ENCODE assay signal across 8 cellular contexts in genomic region chr6:80094017-80094416, GRCh38. TPM values are rescaled to one million over a fixed set of nuclear protein-coding genes. Genes with fewer than 3 reads are reported as not detected.
DNase-seq lines count a peak whose midpoint lies in the region; TF ChIP-seq lines count a peak whose summit lies in the region.

No MANE protein-coding gene starts in this region.

- H3K4me1 Mint-ChIP-seq in nephron progenitor cell, result no peaks in the 10 kb centered on the region
- peaks cover 9% of the 10 kb centered on the region for H3K4me1 Mint-ChIP-seq in activated T-helper 1 cell treated with anti-CD3 and anti-CD28 coated beads, Interleukin-12 subunit alpha, Interleukin-12 subunit beta, Interleukin-2, Interleukin-4 antibody, amounts not matched to agents 30 ng/mL and 10 ng/mL and 1 ng/mL, durations not matched to agents 14 hours and 24 hours and 36 hours (ENCODE audit: low read depth)

- TF ChIP-seq CTCF in GM20000 (IDR thresholded peaks at IDR 0.05; ENCODE audit: extremely low read depth, missing control alignments), result no peak
- TF ChIP-seq CTCF in choroid plexus epithelial cell (conservative IDR thresholded peaks at IDR 0.05; ENCODE audit: low read depth, low read length), result peak; percentile 58
- TF ChIP-seq CTCF in nephron progenitor cell (IDR thresholded peaks at IDR 0.05), result peak; percentile 58

- H3K36me3 Mint-ChIP-seq in nephron progenitor cell (ENCODE audit: low read depth), result no peaks in the 10 kb centered on the region
- no peaks in the 10 kb centered on the region for H3K36me3 Mint-ChIP-seq in activated T-helper 1 cell treated with anti-CD3 and anti-CD28 coated beads, Interleukin-12 subunit alpha, Interleukin-12 subunit beta, Interleukin-2, Interleukin-4 antibody, amounts not matched to agents 30 ng/mL and 10 ng/mL and 1 ng/mL, durations not matched to agents 14 hours and 24 hours and 36 hours (ENCODE audit: low read depth)

- H3K27ac Mint-ChIP-seq in nephron progenitor cell, result no peak overlapping the region
- H3K27ac Mint-ChIP-seq in activated T-helper 1 cell treated with anti-CD3 and anti-CD28 coated beads, Interleukin-12 subunit alpha, Interleukin-12 subunit beta, Interleukin-2, Interleukin-4 antibody, amounts not matched to agents 30 ng/mL and 10 ng/mL and 1 ng/mL, durations not matched to agents 14 hours and 24 hours and 36 hours, result no peak overlapping the region

- H3K4me3 Mint-ChIP-seq in nephron progenitor cell, result no peak overlapping the region
- H3K4me3 Mint-ChIP-seq in activated T-helper 1 cell treated with anti-CD3 and anti-CD28 coated beads, Interleukin-12 subunit alpha, Interleukin-12 subunit beta, Interleukin-2, Interleukin-4 antibody, amounts not matched to agents 30 ng/mL and 10 ng/mL and 1 ng/mL, durations not matched to agents 14 hours and 24 hours and 36 hours, result no peak overlapping the region

- no peaks in the 10 kb centered on the region for H3K9me3 Mint-ChIP-seq in nephron progenitor cell
- no peaks in the 10 kb centered on the region for H3K9me3 Mint-ChIP-seq in activated T-helper 1 cell treated with anti-CD3 and anti-CD28 coated beads, Interleukin-12 subunit alpha, Interleukin-12 subunit beta, Interleukin-2, Interleukin-4 antibody, amounts not matched to agents 30 ng/mL and 10 ng/mL and 1 ng/mL, durations not matched to agents 14 hours and 24 hours and 36 hours

- H3K27me3 Mint-ChIP-seq in nephron progenitor cell (ENCODE audit: low read depth, poor library complexity), result peaks cover 2% of the 10 kb centered on the region
- peaks cover 12% of the 10 kb centered on the region for H3K27me3 Mint-ChIP-seq in activated T-helper 1 cell treated with anti-CD3 and anti-CD28 coated beads, Interleukin-12 subunit alpha, Interleukin-12 subunit beta, Interleukin-2, Interleukin-4 antibody, amounts not matched to agents 30 ng/mL and 10 ng/mL and 1 ng/mL, durations not matched to agents 14 hours and 24 hours and 36 hours (ENCODE audit: insufficient read depth)

- intact Hi-C loops in activated T-helper 1 cell treated with anti-CD3 and anti-CD28 coated beads, Interleukin-12 subunit alpha, Interleukin-12 subunit beta, Interleukin-2, Interleukin-4 antibody, amounts not matched to agents 30 ng/mL and 10 ng/mL and 1 ng/mL, durations not matched to agents 14 hours and 24 hours and 36 hours (cut with micrococcal nuclease), result loop anchor here (1.0 to 5.0 kb wide), 4 partner anchors 145 to 522 kb away; no protein-coding TSS in a partner anchor

- no peak overlapping the region for H3K4me3 ChIP-seq in choroid plexus epithelial cell (ENCODE audit: low read depth, low read length)

- DNase-seq in D341Med (ENCODE audit: low spot score) (peak; percentile 47), GM20000 (ENCODE audit: low spot score) (peak; percentile 33), NCI-H460 (ENCODE audit: extremely low read depth, low read depth) (peak; percentile 15), choroid plexus epithelial cell (ENCODE audit: low read depth) (peak; percentile 52), nephron progenitor cell (peak; percentile 5), mucosa of gallbladder (ENCODE audit: low spot score) (no peak), SHP77 (lab: John Stamatoyannopoulos, UW) (no peak)
- DNase-seq in activated T-helper 1 cell treated with anti-CD3 and anti-CD28 coated beads, Interleukin-12 subunit alpha, Interleukin-12 subunit beta, Interleukin-2, Interleukin-4 antibody, amounts not matched to agents 30 ng/mL and 10 ng/mL and 1 ng/mL, durations not matched to agents 14 hours and 24 hours and 36 hours (ENCODE audit: low spot score), result no peak

RNA-seq across cellular contexts. Expression of gene BCKDHB, which starts 12.5 kb away (rescaled TPM):
- total RNA-seq in NCI-H460 (2014; rRNA removed; shearing (Covaris generic)), result 10.7 and 13.9 TPM in 2 replicates
- 12.0 and 13.6 TPM in 2 replicates for polyA plus RNA-seq in NCI-H460 (2014; cell fraction: nucleus; rRNA removed)
- 13.3 and 14.4 TPM in 2 replicates for total RNA-seq in activated T-helper 1 cell treated with anti-CD3 and anti-CD28 coated beads, Interleukin-12 subunit alpha, Interleukin-12 subunit beta, Interleukin-2, Interleukin-4 antibody, amounts not matched to agents 30 ng/mL and 10 ng/mL and 1 ng/mL, durations not matched to agents 14 hours and 24 hours and 36 hours
- 20.9 TPM for total RNA-seq in mucosa of gallbladder

Comparison
In these comparisons a context has a peak if more than half of its experiments do, and no peak if none do; other contexts are left out.
1. DNase-seq: peak in D341Med (single experiment), GM20000 (single experiment), NCI-H460 (single experiment), choroid plexus epithelial cell (single experiment) and nephron progenitor cell (single experiment); none in activated T-helper 1 cell treated with anti-CD3 and anti-CD28 coated beads, Interleukin-12 subunit alpha, Interleukin-12 subunit beta, Interleukin-2, Interleukin-4 antibody, amounts not matched to agents 30 ng/mL and 10 ng/mL and 1 ng/mL, durations not matched to agents 14 hours and 24 hours and 36 hours (single experiment), mucosa of gallbladder (single experiment) and SHP77 (0 of 2).